ENCODE assay signal across 20 cellular contexts in genomic region chr13:74006666-74007065, GRCh38.
"Had no signal": no experiment of that assay in that cellular context is flagged by ENCODE, and none has a peak within 500 bp of the region (broad histone marks: within the 10 kb centered on the region; RNA-seq: fewer than 3 reads in every experiment).

No MANE protein-coding gene starts in this region.

- H3K27me3 Mint-ChIP-seq: activated B cell treated with CpG ODN at 0.5 μM for 24 hours; activated CD4-positive, alpha-beta T cell treated with anti-CD3 and anti-CD28 coated beads, Interleukin-2, amount 10 ng/mL, durations not matched to agents 24 days and 14 days; dendritic cell treated with granulocyte-macrophage colony-stimulating factor and Interleukin-4, amounts not matched to agents 40 ng/mL and 50 ng/mL, for 4 days; naive thymus-derived CD8-positive, alpha-beta T cell; stimulated activated naive CD8-positive, alpha-beta T cell treated with anti-CD3 and anti-CD28 coated beads, Interleukin-15, Interleukin-2, amounts not matched to agents 100 ng/mL and 50 ng/mL, for 24 hours had no signal

- H3K27ac Mint-ChIP-seq: activated B cell treated with CpG ODN at 0.5 μM for 24 hours; activated CD4-positive, alpha-beta T cell treated with anti-CD3 and anti-CD28 coated beads, Interleukin-2, amount 10 ng/mL, durations not matched to agents 24 days and 14 days; activated CD8-positive, alpha-beta T cell treated with anti-CD3 and anti-CD28 coated beads, Interleukin-2, amount 10 ng/mL, durations not matched to agents 7 days and 5 days; dendritic cell treated with granulocyte-macrophage colony-stimulating factor and Interleukin-4, amounts not matched to agents 40 ng/mL and 50 ng/mL, for 4 days; stimulated activated naive CD8-positive, alpha-beta T cell treated with anti-CD3 and anti-CD28 coated beads, Interleukin-15, Interleukin-2, amounts not matched to agents 100 ng/mL and 50 ng/mL, for 24 hours; T-helper 1 cell treated with Interleukin-12 subunit alpha and Interleukin-12 subunit beta and Interleukin-4 antibody, amounts not matched to agents 30 μg/mL and 1 μg/mL, for 36 hours had no signal

- H3K9me3 ChIP-seq: lower lobe of right lung, ovary, psoas muscle, right atrium auricular region, spleen, tibial artery had no signal

- H3K4me3 ChIP-seq: lower lobe of right lung, ovary, psoas muscle, right atrium auricular region, spleen, tibial artery had no signal

- ATAC-seq: activated CD8-positive, alpha-beta T cell treated with anti-CD3 and anti-CD28 coated beads, Interleukin-2, amount 10 ng/mL, durations not matched to agents 7 days and 5 days; left lobe of liver; lower lobe of right lung; psoas muscle had no signal

- DNase-seq: activated B cell treated with CpG ODN at 0.5 μM for 24 hours; activated CD4-positive, alpha-beta T cell treated with anti-CD3 and anti-CD28 coated beads, Interleukin-2, amount 10 ng/mL, durations not matched to agents 24 days and 14 days; activated CD8-positive, alpha-beta T cell treated with anti-CD3 and anti-CD28 coated beads, Interleukin-2, amount 10 ng/mL, durations not matched to agents 7 days and 5 days; activated T-cell treated with anti-CD3 and anti-CD28 coated beads, Interleukin-2, amount 50 U/mL, for 1 hour; amygdala; effector CD4-positive, alpha-beta T cell; foreskin melanocyte; lower lobe of right lung; naive thymus-derived CD8-positive, alpha-beta T cell; ovary; psoas muscle; spleen; stimulated activated CD4-positive, alpha-beta T cell treated with anti-CD3 and anti-CD28 coated beads, Interleukin-4, amount 100 ng/mL, for 1 hour; tibial artery had no signal

- H3K27me3 ChIP-seq: ovary, right atrium auricular region, spleen, tibial artery had no signal

- FAIRE-seq: endometrium had no signal

- H3K27ac ChIP-seq: lower lobe of right lung, ovary, psoas muscle, right atrium auricular region, spleen, tibial artery had no signal

- H3K36me3 ChIP-seq: lower lobe of right lung, ovary, right atrium auricular region, tibial artery had no signal

- H3K9me3 Mint-ChIP-seq: activated B cell treated with CpG ODN at 0.5 μM for 24 hours; activated CD4-positive, alpha-beta T cell treated with anti-CD3 and anti-CD28 coated beads, Interleukin-2, amount 10 ng/mL, durations not matched to agents 24 days and 14 days; dendritic cell treated with granulocyte-macrophage colony-stimulating factor and Interleukin-4, amounts not matched to agents 40 ng/mL and 50 ng/mL, for 4 days; naive thymus-derived CD8-positive, alpha-beta T cell; stimulated activated naive CD8-positive, alpha-beta T cell treated with anti-CD3 and anti-CD28 coated beads, Interleukin-15, Interleukin-2, amounts not matched to agents 100 ng/mL and 50 ng/mL, for 24 hours; T-helper 1 cell treated with Interleukin-12 subunit alpha and Interleukin-12 subunit beta and Interleukin-4 antibody, amounts not matched to agents 30 μg/mL and 1 μg/mL, for 36 hours had no signal

- H3K4me3 Mint-ChIP-seq: activated B cell treated with CpG ODN at 0.5 μM for 24 hours; activated CD4-positive, alpha-beta T cell treated with anti-CD3 and anti-CD28 coated beads, Interleukin-2, amount 10 ng/mL, durations not matched to agents 24 days and 14 days; activated CD8-positive, alpha-beta T cell treated with anti-CD3 and anti-CD28 coated beads, Interleukin-2, amount 10 ng/mL, durations not matched to agents 7 days and 5 days; dendritic cell treated with granulocyte-macrophage colony-stimulating factor and Interleukin-4, amounts not matched to agents 40 ng/mL and 50 ng/mL, for 4 days; stimulated activated naive CD8-positive, alpha-beta T cell treated with anti-CD3 and anti-CD28 coated beads, Interleukin-15, Interleukin-2, amounts not matched to agents 100 ng/mL and 50 ng/mL, for 24 hours; T-helper 1 cell treated with Interleukin-12 subunit alpha and Interleukin-12 subunit beta and Interleukin-4 antibody, amounts not matched to agents 30 μg/mL and 1 μg/mL, for 36 hours had no signal

- H3K4me1 ChIP-seq: lower lobe of right lung had no signal
